In genomic region chr9:129014124-129014523, GRCh38 we compare ENCODE assay signal across 20 cellular contexts. TPM values are rescaled to one million over a fixed set of nuclear protein-coding genes. Genes with fewer than 3 reads are reported as not detected.
DNase-seq lines count a peak whose midpoint lies in the region; ATAC-seq and TF ChIP-seq lines count a peak whose summit lies in the region.
"Had no signal": no experiment of that assay in that cellular context is flagged by ENCODE, and none has a peak within 500 bp of the region (broad histone marks: within the 10 kb centered on the region; RNA-seq: fewer than 3 reads in every experiment).

No MANE protein-coding gene starts in this region.

- H3K4me1 ChIP-seq in hepatocyte (ENCODE audit: insufficient read depth): no peaks in the 10 kb centered on the region
- no peaks in the 10 kb centered on the region for H3K4me1 ChIP-seq in mesendoderm (ENCODE audit: control insufficient read depth, low read depth, low read length)

- no peak overlapping the region for H3K4me3 Mint-ChIP-seq in chondrocyte (ENCODE audit: unreplicated experiment)
- H3K4me3 Mint-ChIP-seq: B cell; CD8-positive, alpha-beta T cell; HFFc6 had no signal

- H3K9me3 Mint-ChIP-seq in chondrocyte (ENCODE audit: low read depth): no peaks in the 10 kb centered on the region
- H3K9me3 Mint-ChIP-seq: CD8-positive, alpha-beta T cell; HFFc6 had no signal

- H3K27me3 Mint-ChIP-seq in chondrocyte (ENCODE audit: low read depth): no peaks in the 10 kb centered on the region
- H3K27me3 Mint-ChIP-seq: B cell had no signal

- H3K27me3 ChIP-seq in H7 (ENCODE audit: control insufficient read depth, insufficient read depth, low read length): no peaks in the 10 kb centered on the region
- H3K27me3 ChIP-seq in WERI-Rb-1 (ENCODE audit: insufficient read depth, low read depth, severe bottlenecking): no peaks in the 10 kb centered on the region
- no peaks in the 10 kb centered on the region for H3K27me3 ChIP-seq in hepatocyte
- H3K27me3 ChIP-seq in MG63: no peaks in the 10 kb centered on the region
- no peaks in the 10 kb centered on the region for H3K27me3 ChIP-seq in mesendoderm (ENCODE audit: insufficient read depth, low read length, poor library complexity)
- H3K27me3 ChIP-seq: BLaER1 treated with 17β-estradiol and CSF1 and Interleukin-3, amounts not matched to agents 10 nM and 100 nM had no signal

- H3K9me2 ChIP-seq in hepatocyte (replicated peaks; ENCODE audit: insufficient read depth): no peaks in the 10 kb centered on the region

- H4K8ac ChIP-seq in mesendoderm (ENCODE audit: low read depth, low read length): no peak overlapping the region

- H3K18ac ChIP-seq in mesendoderm (ENCODE audit: low read length): no peak overlapping the region

- H3K4me1 Mint-ChIP-seq in chondrocyte (ENCODE audit: low read depth): no peaks in the 10 kb centered on the region
- H3K4me1 Mint-ChIP-seq: B cell had no signal

- DNase-seq in H7: peak; percentile 41
- no peak for DNase-seq in WERI-Rb-1
- DNase-seq in hepatocyte (ENCODE audit: low spot score): peak; percentile 3
- DNase-seq in MG63: no peak
- no peak for DNase-seq in chondrocyte (ENCODE audit: low spot score)
- DNase-seq in mesendoderm: no peak
- DNase-seq: Calu3; CD8-positive, alpha-beta T cell; DMS 273 treated with DMSO at 0.1 percent for 48 hours; DMS53; DND-41; EL; GM23248; HCEC 1CT; HFFc6; IMR-90 had no signal

- H3K79me2 ChIP-seq in hepatocyte (no peaks in the 10 kb centered on the region), mesendoderm (ENCODE audit: control insufficient read depth, insufficient read depth, low read length) (no peaks in the 10 kb centered on the region)

- no peak overlapping the region for H2BK120ac ChIP-seq in mesendoderm (ENCODE audit: low read depth, low read length)

- H3K4me2 ChIP-seq in hepatocyte (no peak overlapping the region), mesendoderm (ENCODE audit: low read length) (no peak overlapping the region)

- H3K36me3 ChIP-seq in H7 (replicated peaks; ENCODE audit: control insufficient read depth, insufficient read depth, low read length) (peaks cover 16% of the 10 kb centered on the region), WERI-Rb-1 (peaks cover 80% of the 10 kb centered on the region), hepatocyte (replicated peaks; ENCODE audit: insufficient read depth, low read depth) (no peaks in the 10 kb centered on the region), MG63 (no peaks in the 10 kb centered on the region), mesendoderm (ENCODE audit: control insufficient read depth, insufficient read depth, low read length) (no peaks in the 10 kb centered on the region)

- no peak overlapping the region for H2AFZ ChIP-seq in hepatocyte
- H2AFZ ChIP-seq: GM23248 had no signal

- H2BK5ac ChIP-seq in mesendoderm (ENCODE audit: low read length): no peak overlapping the region

- no peaks in the 10 kb centered on the region for H3K9me3 ChIP-seq in WERI-Rb-1 (ENCODE audit: severe bottlenecking)
- no peaks in the 10 kb centered on the region for H3K9me3 ChIP-seq in hepatocyte (ENCODE audit: low read depth)
- no peaks in the 10 kb centered on the region for H3K9me3 ChIP-seq in MG63
- H3K9me3 ChIP-seq: BLaER1 treated with 17β-estradiol and CSF1 and Interleukin-3, amounts not matched to agents 10 nM and 100 nM had no signal

- TF ChIP-seq CTCF in WERI-Rb-1 (IDR thresholded peaks at IDR 0.05; ENCODE audit: low read depth, low read length): no peak
- no peak for TF ChIP-seq CTCF in hepatocyte (IDR thresholded peaks at IDR 0.05; ENCODE audit: poor library complexity)
- TF ChIP-seq CTCF in chondrocyte (IDR thresholded peaks at IDR 0.05): no peak

- H3K4me3 ChIP-seq in H7 (ENCODE audit: insufficient read depth, low read depth, low read length) (no peak overlapping the region), WERI-Rb-1 (ENCODE audit: low read depth, low read length) (no peak overlapping the region), hepatocyte (no peak overlapping the region), MG63 (no peak overlapping the region), mesendoderm (ENCODE audit: low read length) (no peak overlapping the region)
- H3K4me3 ChIP-seq: BLaER1 treated with 17β-estradiol and CSF1 and Interleukin-3, amounts not matched to agents 10 nM and 100 nM; GM23248 had no signal

- no peak overlapping the region for H3K9ac ChIP-seq in mesendoderm (ENCODE audit: low read length)
- H3K9ac ChIP-seq: GM23248 had no signal

- H3K27ac Mint-ChIP-seq in chondrocyte (ENCODE audit: unreplicated experiment): no peak overlapping the region
- H3K27ac Mint-ChIP-seq: B cell; CD8-positive, alpha-beta T cell; HFFc6 had no signal

- H3K4ac ChIP-seq in mesendoderm (ENCODE audit: low read depth, low read length): no peak overlapping the region

- H3K79me1 ChIP-seq in mesendoderm (ENCODE audit: low read length): no peaks in the 10 kb centered on the region

- no peak overlapping the region for H3K23ac ChIP-seq in mesendoderm (ENCODE audit: low read length)

- no peak overlapping the region for H2AK5ac ChIP-seq in mesendoderm (ENCODE audit: low read length)

- no peak for ATAC-seq in GM21786 (IDR thresholded peaks at IDR 0.05; ENCODE audit: unreplicated experiment)
- ATAC-seq: CD8-positive, alpha-beta T cell had no signal

- whole genome bisulfite sequencing in hepatocyte (ENCODE audit: low lambda C conversion rate, missing lambda C conversion rate): 94% methylated on average over 11 of the region's 11 CpGs
- WGBS in mesendoderm (ENCODE audit: extremely low coverage, insufficient coverage, low lambda C conversion rate): no CpG with 5 or more reads among the region's 11 CpGs

- peaks cover 8% of the 10 kb centered on the region for H3K36me3 Mint-ChIP-seq in chondrocyte (ENCODE audit: low read depth)

- no peaks in the 10 kb centered on the region for H4K20me1 ChIP-seq in hepatocyte (ENCODE audit: insufficient read depth, poor library complexity, severe bottlenecking)

- no peak overlapping the region for H3K56ac ChIP-seq in mesendoderm (ENCODE audit: low read length)

- H4K5ac ChIP-seq in mesendoderm (ENCODE audit: low read length): no peak overlapping the region

- no peak overlapping the region for H2BK15ac ChIP-seq in mesendoderm (replicated peaks; ENCODE audit: low read depth)

- H3K27ac ChIP-seq in WERI-Rb-1 (peak overlapping the region; percentile 7; the same call in 1 of the 2 replicates), hepatocyte (no peak overlapping the region), mesendoderm (ENCODE audit: low read depth, low read length) (no peak overlapping the region)
- H3K27ac ChIP-seq: BLaER1 treated with 17β-estradiol and CSF1 and Interleukin-3, amounts not matched to agents 10 nM and 100 nM; GM23248; HL-60 had no signal

RNA-seq across cellular contexts. Expression of gene SH3GLB2, which starts 14.0 kb away (rescaled TPM):
- total RNA-seq in H7 (2014; rRNA removed; shearing (Covaris generic)): 79.1 and 80.1 TPM in 2 replicates
- total RNA-seq in hepatocyte (68.3 and 85.4 TPM in 2 replicates), chondrocyte (57.8 to 66.4 TPM (median 62.2 TPM) in 3 replicates)
- polyA plus RNA-seq in hepatocyte: 124 and 189 TPM in 2 replicates
- 36.7 and 42.7 TPM in 2 replicates for total RNA-seq in MG63 (2014; rRNA removed; shearing (Covaris generic); ENCODE audit: low replicate concordance)
- 16.9 TPM for polyA plus RNA-seq in mesendoderm (2013, experiment 1 of 2)
- 19.5 TPM for polyA plus RNA-seq in mesendoderm (2013, experiment 2 of 2)

RNA-seq across cellular contexts. Expression of gene MIGA2, which starts 22.3 kb away (rescaled TPM):
- 26.4 and 33.8 TPM in 2 replicates for total RNA-seq in H7 (2014; rRNA removed; shearing (Covaris generic))
- 16.8 and 29.5 TPM in 2 replicates for total RNA-seq in hepatocyte
- polyA plus RNA-seq in hepatocyte: 23.4 and 33.3 TPM in 2 replicates
- 16.5 and 19.3 TPM in 2 replicates for total RNA-seq in MG63 (2014; rRNA removed; shearing (Covaris generic); ENCODE audit: low replicate concordance)
- 19.7 to 26.7 TPM (median 22.0 TPM) in 3 replicates for total RNA-seq in chondrocyte
- polyA plus RNA-seq in mesendoderm (2013, experiment 1 of 2): 8.8 TPM
- 8.6 TPM for polyA plus RNA-seq in mesendoderm (2013, experiment 2 of 2)

Comparison
In these comparisons a context has a peak if more than half of its experiments do, and no peak if none do; other contexts are left out.
1. DNase-seq: peak in H7 (single experiment) and hepatocyte (single experiment); none in WERI-Rb-1 (single experiment), MG63 (single experiment), chondrocyte (single experiment) and mesendoderm (single experiment).